Comparison of ENCODE assay signal across 9 cellular contexts in genomic region chr19:16573296-16573695, GRCh38. TPM values are rescaled to one million over a fixed set of nuclear protein-coding genes. Genes with fewer than 3 reads are reported as not detected.
DNase-seq lines count a peak whose midpoint lies in the region; ATAC-seq and TF ChIP-seq lines count a peak whose summit lies in the region.
"Had no signal": no experiment of that assay in that cellular context is flagged by ENCODE, and none has a peak within 500 bp of the region (broad histone marks: within the 10 kb centered on the region; RNA-seq: fewer than 3 reads in every experiment).

No MANE protein-coding gene starts in this region.

- H3K4me3 ChIP-seq in DND-41 (ENCODE audit: low read depth in 1 of 2, low read length in 2 of 2) (peak overlapping the region; percentile 96 to 100), SJCRH30 (peak overlapping the region; percentile 93), esophagus squamous epithelium (peak overlapping the region; percentile 72 to 95 (median 84)), parathyroid adenoma (ENCODE audit: low read depth, low read length) (peak overlapping the region; percentile 93), aorta (ENCODE audit: low read length in 2 of 2) (peak overlapping the region in 1 of 2 donors; percentile 63)

- TF ChIP-seq CTCF in DND-41 (IDR thresholded peaks at IDR 0.05; ENCODE audit: borderline replicate concordance, extremely low read depth, low read length, poor library complexity, severe bottlenecking) (no peak), esophagus squamous epithelium (IDR thresholded peaks at IDR 0.05) (no peak), parathyroid adenoma (IDR thresholded peaks at IDR 0.05) (no peak)

- H3K9me3 ChIP-seq in DND-41 (ENCODE audit: insufficient read depth, low read length, severe bottlenecking) (no peaks in the 10 kb centered on the region), SJCRH30 (replicated peaks) (no peaks in the 10 kb centered on the region), esophagus squamous epithelium (no peaks in the 10 kb centered on the region), parathyroid adenoma (ENCODE audit: control insufficient read depth, low read length) (no peaks in the 10 kb centered on the region), aorta (ENCODE audit: control insufficient read depth, low read length) (no peaks in the 10 kb centered on the region)

- intact Hi-C loops in esophagus squamous epithelium (cut with DNase I) = loop anchor here (10.0 kb wide), 1 partner anchor 52 kb away; the partner anchor contains the start of gene MED26
- intact Hi-C loops in aorta (cut with DNase I) = loop anchor here in 1 of 2 donors (2.0 kb wide), 1 partner anchor 56 kb away; the partner anchor contains the start of gene MED26

- H3K4me1 ChIP-seq in DND-41 (ENCODE audit: insufficient read depth, low read length) (peaks cover 63% of the 10 kb centered on the region), SJCRH30 (peaks cover 12% of the 10 kb centered on the region), esophagus squamous epithelium (peaks cover 15 to 63% (median 36%) of the 10 kb centered on the region in 3 donors), parathyroid adenoma (peaks cover 17% of the 10 kb centered on the region), aorta (ENCODE audit: control insufficient read depth in 1 of 2, insufficient read depth in 2 of 2, low read length in 2 of 2) (no peaks in the 10 kb centered on the region)

- peaks cover 54% of the 10 kb centered on the region for H4K20me1 ChIP-seq in DND-41 (ENCODE audit: insufficient read depth, low read length)

- ATAC-seq in DND-41 (ENCODE audit: insufficient read depth, low read depth) = no peak
- no peak for ATAC-seq in GM21723 (IDR thresholded peaks at IDR 0.05; ENCODE audit: unreplicated experiment)
- ATAC-seq in aorta (ENCODE audit: low FRiP score) = no peak

- H2AFZ ChIP-seq in DND-41 (ENCODE audit: low read depth, low read length) (no peak overlapping the region), parathyroid adenoma (no peak overlapping the region)

- peak overlapping the region; percentile 96 for H3K27ac ChIP-seq in DND-41 (ENCODE audit: low read length)
- peak overlapping the region; percentile 50; the same call in 1 of the 2 replicates for H3K27ac ChIP-seq in SJCRH30
- H3K27ac ChIP-seq in esophagus squamous epithelium = peak overlapping the region; percentile 90 to 95 (median 92)
- peak overlapping the region; percentile 88 for H3K27ac ChIP-seq in parathyroid adenoma
- no peak overlapping the region for H3K27ac ChIP-seq in aorta (ENCODE audit: low read depth in 1 of 2, low read length in 2 of 2)

- H3K27me3 ChIP-seq in DND-41 (ENCODE audit: insufficient read depth, low read length, poor library complexity) = no peaks in the 10 kb centered on the region
- H3K27me3 ChIP-seq in SJCRH30 = no peaks in the 10 kb centered on the region
- no peaks in the 10 kb centered on the region for H3K27me3 ChIP-seq in esophagus squamous epithelium
- H3K27me3 ChIP-seq in parathyroid adenoma (ENCODE audit: control insufficient read depth, insufficient read depth, low read length) = no peaks in the 10 kb centered on the region
- H3K27me3 ChIP-seq in aorta (ENCODE audit: control insufficient read depth in 1 of 2, insufficient read depth in 2 of 2, low read length in 1 of 2) = no peaks in the 10 kb centered on the region

- WGBS in esophagus squamous epithelium, 2 donors = 64 to 66% methylated on average over 13 of the region's 13 CpGs
- 59 to 62% methylated on average over 13 of the region's 13 CpGs for WGBS in aorta, 2 donors

- no peak for DNase-seq in DND-41
- no peak for DNase-seq in SJCRH30
- no peak for DNase-seq in esophagus squamous epithelium (lab: John Stamatoyannopoulos, UW)
- no peak for DNase-seq in aorta
- DNase-seq in NCI-H2107 (lab: John Stamatoyannopoulos, UW) = no peak
- DNase-seq in AG20443 (ENCODE audit: low spot score) = no peak
- DNase-seq: NCI-H526 treated with DMSO at 0.1 percent for 48 hours had no signal

- H3K79me2 ChIP-seq in DND-41 (ENCODE audit: insufficient read depth, low read length) = peaks cover 97% of the 10 kb centered on the region
- peaks cover 62% of the 10 kb centered on the region for H3K79me2 ChIP-seq in parathyroid adenoma

- TF ChIP-seq POLR2A in esophagus squamous epithelium (IDR thresholded peaks at IDR 0.05) = no peak

- H3K36me3 ChIP-seq in DND-41 (ENCODE audit: insufficient read depth, low read length) = peaks cover 84% of the 10 kb centered on the region
- peaks cover 22% of the 10 kb centered on the region for H3K36me3 ChIP-seq in SJCRH30
- H3K36me3 ChIP-seq in esophagus squamous epithelium = peaks cover 6 to 52% (median 32%) of the 10 kb centered on the region in 3 donors
- no peaks in the 10 kb centered on the region for H3K36me3 ChIP-seq in parathyroid adenoma (ENCODE audit: control insufficient read depth, insufficient read depth, low read length)
- H3K36me3 ChIP-seq in aorta (ENCODE audit: control insufficient read depth in 1 of 2, insufficient read depth in 2 of 2, low read length in 1 of 2) = peaks cover 0 to 2% of the 10 kb centered on the region in 2 donors

- H3K4me2 ChIP-seq in DND-41 (ENCODE audit: insufficient read depth, low read length) = peak overlapping the region; percentile 100
- peak overlapping the region; percentile 99 for H3K4me2 ChIP-seq in parathyroid adenoma (ENCODE audit: low read length)

- H3K9ac ChIP-seq in DND-41 (ENCODE audit: low read depth, low read length) (peak overlapping the region; percentile 96), parathyroid adenoma (no peak overlapping the region)

RNA-seq across cellular contexts. Expression of gene SLC35E1, which starts 1.1 kb away (rescaled TPM):
- total RNA-seq in SJCRH30 (2014; rRNA removed; shearing (Covaris generic)) = 40.8 and 40.9 TPM in 2 replicates
- total RNA-seq in esophagus squamous epithelium (10 to 100 TPM; 22.6 to 29.4 (median 25.3) TPM), aorta (10 to 100 TPM; 33.9 to 37.7 TPM)
- polyA plus RNA-seq in aorta = 10 to 100 TPM; 22.5 to 24.5 TPM

RNA-seq across cellular contexts. Expression of gene CHERP, which starts 31.1 kb away (rescaled TPM):
- 21.1 and 23.0 TPM in 2 replicates for total RNA-seq in SJCRH30 (2014; rRNA removed; shearing (Covaris generic))
- total RNA-seq in esophagus squamous epithelium (10 to 100 TPM in 1 of 4 donors, 1 to 10 TPM in 3; 5.5 to 11.8 (median 9.6) TPM), aorta (10 to 100 TPM; 32.4 to 36.6 TPM)
- 10 to 100 TPM in 1 of 2 donors, 1 to 10 TPM in 1; 5.5 to 17.4 TPM for polyA plus RNA-seq in aorta

RNA-seq across cellular contexts. Expression of gene MED26, which starts 54.7 kb away (rescaled TPM):
- 12.6 and 13.5 TPM in 2 replicates for total RNA-seq in SJCRH30 (2014; rRNA removed; shearing (Covaris generic))
- total RNA-seq in esophagus squamous epithelium (1 to 10 TPM; 5.1 to 9.9 (median 8.4) TPM), aorta (1 to 10 TPM; 8.0 to 8.4 TPM)
- polyA plus RNA-seq in aorta = 1 to 10 TPM in 1 of 2 donors, under 1 TPM in 1; 0.75 to 2.6 TPM

Comparison
In these comparisons a context has a peak if more than half of its experiments do, and no peak if none do; other contexts are left out.
1. H3K27ac ChIP-seq: peak in DND-41 (single experiment), SJCRH30 (single experiment), esophagus squamous epithelium (4 of 4) and parathyroid adenoma (single experiment); none in aorta (0 of 2).